1 cellular context compared by ENCODE assay signal in genomic region chr1:183454377-183454776, GRCh38.
TF ChIP-seq lines count a peak whose summit lies in the region.

No MANE protein-coding gene starts in this region.

TF ChIP-seq in H1, 55 proteins besides CTCF, POLR2A, EP300 and RAD21:
- TF ChIP-seq BACH1 (IDR thresholded peaks at IDR 0.05; ENCODE audit: low read length) = no peak
- no peak for TF ChIP-seq BRCA1 (IDR thresholded peaks at IDR 0.05; ENCODE audit: low read depth, low read length)
- TF ChIP-seq ZNF274 (IDR thresholded peaks at IDR 0.05; ENCODE audit: borderline replicate concordance, extremely low read depth, low read length) = no peak
- TF ChIP-seq, protein P1, sequence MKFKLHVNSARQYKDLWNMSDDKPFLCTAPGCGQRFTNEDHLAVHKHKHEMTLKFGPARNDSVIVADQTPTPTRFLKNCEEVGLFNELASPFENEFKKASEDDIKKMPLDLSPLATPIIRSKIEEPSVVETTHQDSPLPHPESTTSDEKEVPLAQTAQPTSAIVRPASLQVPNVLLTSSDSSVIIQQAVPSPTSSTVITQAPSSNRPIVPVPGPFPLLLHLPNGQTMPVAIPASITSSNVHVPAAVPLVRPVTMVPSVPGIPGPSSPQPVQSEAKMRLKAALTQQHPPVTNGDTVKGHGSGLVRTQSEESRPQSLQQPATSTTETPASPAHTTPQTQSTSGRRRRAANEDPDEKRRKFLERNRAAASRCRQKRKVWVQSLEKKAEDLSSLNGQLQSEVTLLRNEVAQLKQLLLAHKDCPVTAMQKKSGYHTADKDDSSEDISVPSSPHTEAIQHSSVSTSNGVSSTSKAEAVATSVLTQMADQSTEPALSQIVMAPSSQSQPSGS (IDR thresholded peaks at IDR 0.05; ENCODE audit: low read length) = no peak
- TF ChIP-seq POU5F1 (IDR thresholded peaks at IDR 0.05; ENCODE audit: low read depth, low read length) = no peak
- no peak for TF ChIP-seq MAFK (IDR thresholded peaks at IDR 0.05; ENCODE audit: low read depth, low read length)
- TF ChIP-seq, protein P2, sequence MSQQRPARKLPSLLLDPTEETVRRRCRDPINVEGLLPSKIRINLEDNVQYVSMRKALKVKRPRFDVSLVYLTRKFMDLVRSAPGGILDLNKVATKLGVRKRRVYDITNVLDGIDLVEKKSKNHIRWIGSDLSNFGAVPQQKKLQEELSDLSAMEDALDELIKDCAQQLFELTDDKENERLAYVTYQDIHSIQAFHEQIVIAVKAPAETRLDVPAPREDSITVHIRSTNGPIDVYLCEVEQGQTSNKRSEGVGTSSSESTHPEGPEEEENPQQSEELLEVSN (IDR thresholded peaks at IDR 0.05) = no peak
- no peak for TF ChIP-seq YY1 (IDR thresholded peaks at IDR 0.05; ENCODE audit: low read depth, low read length)
- TF ChIP-seq, protein P3, sequence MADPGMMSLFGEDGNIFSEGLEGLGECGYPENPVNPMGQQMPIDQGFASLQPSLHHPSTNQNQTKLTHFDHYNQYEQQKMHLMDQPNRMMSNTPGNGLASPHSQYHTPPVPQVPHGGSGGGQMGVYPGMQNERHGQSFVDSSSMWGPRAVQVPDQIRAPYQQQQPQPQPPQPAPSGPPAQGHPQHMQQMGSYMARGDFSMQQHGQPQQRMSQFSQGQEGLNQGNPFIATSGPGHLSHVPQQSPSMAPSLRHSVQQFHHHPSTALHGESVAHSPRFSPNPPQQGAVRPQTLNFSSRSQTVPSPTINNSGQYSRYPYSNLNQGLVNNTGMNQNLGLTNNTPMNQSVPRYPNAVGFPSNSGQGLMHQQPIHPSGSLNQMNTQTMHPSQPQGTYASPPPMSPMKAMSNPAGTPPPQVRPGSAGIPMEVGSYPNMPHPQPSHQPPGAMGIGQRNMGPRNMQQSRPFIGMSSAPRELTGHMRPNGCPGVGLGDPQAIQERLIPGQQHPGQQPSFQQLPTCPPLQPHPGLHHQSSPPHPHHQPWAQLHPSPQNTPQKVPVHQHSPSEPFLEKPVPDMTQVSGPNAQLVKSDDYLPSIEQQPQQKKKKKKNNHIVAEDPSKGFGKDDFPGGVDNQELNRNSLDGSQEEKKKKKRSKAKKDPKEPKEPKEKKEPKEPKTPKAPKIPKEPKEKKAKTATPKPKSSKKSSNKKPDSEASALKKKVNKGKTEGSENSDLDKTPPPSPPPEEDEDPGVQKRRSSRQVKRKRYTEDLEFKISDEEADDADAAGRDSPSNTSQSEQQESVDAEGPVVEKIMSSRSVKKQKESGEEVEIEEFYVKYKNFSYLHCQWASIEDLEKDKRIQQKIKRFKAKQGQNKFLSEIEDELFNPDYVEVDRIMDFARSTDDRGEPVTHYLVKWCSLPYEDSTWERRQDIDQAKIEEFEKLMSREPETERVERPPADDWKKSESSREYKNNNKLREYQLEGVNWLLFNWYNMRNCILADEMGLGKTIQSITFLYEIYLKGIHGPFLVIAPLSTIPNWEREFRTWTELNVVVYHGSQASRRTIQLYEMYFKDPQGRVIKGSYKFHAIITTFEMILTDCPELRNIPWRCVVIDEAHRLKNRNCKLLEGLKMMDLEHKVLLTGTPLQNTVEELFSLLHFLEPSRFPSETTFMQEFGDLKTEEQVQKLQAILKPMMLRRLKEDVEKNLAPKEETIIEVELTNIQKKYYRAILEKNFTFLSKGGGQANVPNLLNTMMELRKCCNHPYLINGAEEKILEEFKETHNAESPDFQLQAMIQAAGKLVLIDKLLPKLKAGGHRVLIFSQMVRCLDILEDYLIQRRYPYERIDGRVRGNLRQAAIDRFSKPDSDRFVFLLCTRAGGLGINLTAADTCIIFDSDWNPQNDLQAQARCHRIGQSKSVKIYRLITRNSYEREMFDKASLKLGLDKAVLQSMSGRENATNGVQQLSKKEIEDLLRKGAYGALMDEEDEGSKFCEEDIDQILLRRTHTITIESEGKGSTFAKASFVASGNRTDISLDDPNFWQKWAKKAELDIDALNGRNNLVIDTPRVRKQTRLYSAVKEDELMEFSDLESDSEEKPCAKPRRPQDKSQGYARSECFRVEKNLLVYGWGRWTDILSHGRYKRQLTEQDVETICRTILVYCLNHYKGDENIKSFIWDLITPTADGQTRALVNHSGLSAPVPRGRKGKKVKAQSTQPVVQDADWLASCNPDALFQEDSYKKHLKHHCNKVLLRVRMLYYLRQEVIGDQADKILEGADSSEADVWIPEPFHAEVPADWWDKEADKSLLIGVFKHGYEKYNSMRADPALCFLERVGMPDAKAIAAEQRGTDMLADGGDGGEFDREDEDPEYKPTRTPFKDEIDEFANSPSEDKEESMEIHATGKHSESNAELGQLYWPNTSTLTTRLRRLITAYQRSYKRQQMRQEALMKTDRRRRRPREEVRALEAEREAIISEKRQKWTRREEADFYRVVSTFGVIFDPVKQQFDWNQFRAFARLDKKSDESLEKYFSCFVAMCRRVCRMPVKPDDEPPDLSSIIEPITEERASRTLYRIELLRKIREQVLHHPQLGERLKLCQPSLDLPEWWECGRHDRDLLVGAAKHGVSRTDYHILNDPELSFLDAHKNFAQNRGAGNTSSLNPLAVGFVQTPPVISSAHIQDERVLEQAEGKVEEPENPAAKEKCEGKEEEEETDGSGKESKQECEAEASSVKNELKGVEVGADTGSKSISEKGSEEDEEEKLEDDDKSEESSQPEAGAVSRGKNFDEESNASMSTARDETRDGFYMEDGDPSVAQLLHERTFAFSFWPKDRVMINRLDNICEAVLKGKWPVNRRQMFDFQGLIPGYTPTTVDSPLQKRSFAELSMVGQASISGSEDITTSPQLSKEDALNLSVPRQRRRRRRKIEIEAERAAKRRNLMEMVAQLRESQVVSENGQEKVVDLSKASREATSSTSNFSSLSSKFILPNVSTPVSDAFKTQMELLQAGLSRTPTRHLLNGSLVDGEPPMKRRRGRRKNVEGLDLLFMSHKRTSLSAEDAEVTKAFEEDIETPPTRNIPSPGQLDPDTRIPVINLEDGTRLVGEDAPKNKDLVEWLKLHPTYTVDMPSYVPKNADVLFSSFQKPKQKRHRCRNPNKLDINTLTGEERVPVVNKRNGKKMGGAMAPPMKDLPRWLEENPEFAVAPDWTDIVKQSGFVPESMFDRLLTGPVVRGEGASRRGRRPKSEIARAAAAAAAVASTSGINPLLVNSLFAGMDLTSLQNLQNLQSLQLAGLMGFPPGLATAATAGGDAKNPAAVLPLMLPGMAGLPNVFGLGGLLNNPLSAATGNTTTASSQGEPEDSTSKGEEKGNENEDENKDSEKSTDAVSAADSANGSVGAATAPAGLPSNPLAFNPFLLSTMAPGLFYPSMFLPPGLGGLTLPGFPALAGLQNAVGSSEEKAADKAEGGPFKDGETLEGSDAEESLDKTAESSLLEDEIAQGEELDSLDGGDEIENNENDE (IDR thresholded peaks at IDR 0.05; ENCODE audit: insufficient replicate concordance, low read length) = no peak
- TF ChIP-seq HDAC2 (IDR thresholded peaks at IDR 0.05; ENCODE audit: borderline replicate concordance in 1 of 2, low read depth in 2 of 2, low read length in 2 of 2) = no peak
- no peak for TF ChIP-seq SIN3A (conservative IDR thresholded peaks at IDR 0.05 in 1 of 2, IDR thresholded peaks at IDR 0.05 in 1 of 2; ENCODE audit: low read depth in 1 of 2, low read length in 2 of 2)
- TF ChIP-seq SP1 (IDR thresholded peaks at IDR 0.05; ENCODE audit: low read depth, low read length) = no peak
- TF ChIP-seq FOSL1 (IDR thresholded peaks at IDR 0.05; ENCODE audit: insufficient read depth, low read depth, low read length) = no peak
- no peak for TF ChIP-seq CHD2 (IDR thresholded peaks at IDR 0.05; ENCODE audit: low read length)
- no peak for TF ChIP-seq RNF2 (IDR thresholded peaks at IDR 0.05; ENCODE audit: borderline replicate concordance, low read depth, low read length, missing control alignments, poor library complexity, severe bottlenecking)
- no peak for TF ChIP-seq TAF7 (optimal IDR thresholded peaks at IDR 0.05; ENCODE audit: borderline replicate concordance, low read depth, low read length)
TF ChIP-seq in H1: peak in this region for 0.
